15 cellular contexts compared by ENCODE assay signal in the genomic region with DNA sequence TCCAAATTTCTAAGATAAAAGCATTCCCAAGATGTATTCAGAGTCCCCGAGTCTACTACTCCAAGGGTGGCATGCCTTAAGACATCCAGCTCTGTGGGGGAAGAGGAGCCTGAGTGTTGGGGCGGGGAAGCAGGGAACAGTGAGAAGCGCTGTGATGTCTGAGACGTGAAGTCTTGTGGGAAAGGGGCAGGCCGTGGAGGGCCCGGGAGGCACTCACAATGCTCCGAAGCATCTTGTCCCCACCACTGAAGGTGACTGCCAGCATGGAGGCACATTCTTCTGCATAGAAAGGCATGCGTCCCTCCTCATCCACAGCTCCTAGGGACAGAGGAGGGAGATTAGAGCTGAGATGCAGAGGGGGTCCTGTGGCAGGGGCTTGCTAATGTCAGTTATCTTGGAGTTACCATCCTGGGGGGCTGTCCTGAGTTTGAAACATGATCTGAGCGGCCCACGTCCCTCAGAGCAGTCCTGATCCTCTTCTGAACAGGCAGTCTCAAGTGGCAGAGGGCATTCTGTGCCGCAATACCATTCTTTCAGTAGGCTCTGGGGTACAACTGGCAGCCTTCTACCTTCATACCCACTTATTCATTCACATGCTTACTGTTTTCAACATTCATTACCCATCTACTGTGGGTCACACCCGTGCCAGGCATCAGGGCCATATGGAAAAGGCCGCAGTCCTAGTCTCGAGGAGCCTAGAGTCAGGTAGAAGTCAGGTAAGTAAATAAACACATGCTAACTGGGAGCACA. TPM values are rescaled to one million over a fixed set of nuclear protein-coding genes. Genes with fewer than 3 reads are reported as not detected.
DNase-seq lines count a peak whose midpoint lies in the region; ATAC-seq and TF ChIP-seq lines count a peak whose summit lies in the region.
"Had no signal": no experiment of that assay in that cellular context is flagged by ENCODE, and none has a peak within 500 bp of the region (broad histone marks: within the 10 kb centered on the region; RNA-seq: fewer than 3 reads in every experiment).

No MANE protein-coding gene starts in this region.

- POLR2A ChIA-PET in AG04450 (lab: Yijun Ruan, JAX), result no interaction called here

- H3K36me3 ChIP-seq in adipocyte (ENCODE audit: control insufficient read depth, insufficient read depth, low read length, severe bottlenecking) (peaks cover 54% of the 10 kb centered on the region), skeletal muscle tissue (ENCODE audit: control insufficient read depth in 3 of 3, insufficient read depth in 3 of 3, low read length in 3 of 3) (peaks cover 45 to 59% (median 52%) of the 10 kb centered on the region in 3 donors)

- H3K4me1 ChIP-seq in adipocyte (ENCODE audit: control insufficient read depth, insufficient read depth, low read length) (peaks cover 55% of the 10 kb centered on the region), skeletal muscle tissue (ENCODE audit: control insufficient read depth in 3 of 3, insufficient read depth in 3 of 3, low read length in 3 of 3) (peaks cover 44 to 57% (median 52%) of the 10 kb centered on the region in 3 donors)
- H3K4me1 ChIP-seq: HAP-1 had no signal

- no peak for TF ChIP-seq CTCF in AG04450 (IDR thresholded peaks at IDR 0.05; ENCODE audit: low read depth, low read length)

- H3K27me3 ChIP-seq in AG04450 (ENCODE audit: control insufficient read depth, insufficient read depth, low read length) (no peaks in the 10 kb centered on the region), adipocyte (replicated peaks; ENCODE audit: control insufficient read depth, insufficient read depth, low read length) (no peaks in the 10 kb centered on the region), skeletal muscle tissue (ENCODE audit: control insufficient read depth in 3 of 3, insufficient read depth in 3 of 3, low read length in 3 of 3) (no peaks in the 10 kb centered on the region)

- H3K9me3 ChIP-seq in AG04450 (ENCODE audit: control insufficient read depth, insufficient read depth, low read length) (no peaks in the 10 kb centered on the region), adipocyte (ENCODE audit: control insufficient read depth, low read length) (no peaks in the 10 kb centered on the region), skeletal muscle tissue (ENCODE audit: control insufficient read depth in 3 of 3, low read length in 3 of 3) (no peaks in the 10 kb centered on the region)
- H3K9me3 ChIP-seq: HAP-1 had no signal

- peak overlapping the region; percentile 71 for H3K9ac ChIP-seq in adipocyte (ENCODE audit: low read length)
- no peak overlapping the region for H3K9ac ChIP-seq in skeletal muscle tissue (ENCODE audit: low read depth in 1 of 3, low read length in 3 of 3)

- no peak for ATAC-seq in GM21737 (IDR thresholded peaks at IDR 0.05; ENCODE audit: unreplicated experiment)

- DNase-seq in AG04450 (ENCODE audit: low read depth, low spot score), result no peak
- DNase-seq in adipocyte (ENCODE audit: low read depth), result no peak
- DNase-seq in mesenteric fat pad (ENCODE audit: low spot score), result peak; percentile 41
- DNase-seq in GM19240 (ENCODE audit: insufficient read length, low spot score), result no peak
- DNase-seq in NCI-H1417 treated with DMSO at 0.1 percent for 48 hours (lab: John Stamatoyannopoulos, UW), result no peak
- no peak for DNase-seq in T-helper 1 cell
- DNase-seq: activated naive CD4-positive, alpha-beta T cell; GDM1; hypothalamus; NCI-H1436 treated with DMSO at 0.1 percent for 48 hours; NCI-H345; NK-92 treated with Interleukin-12 subunit alpha and Interleukin-12 subunit beta, amount 100 ng/mL, for 24 hours had no signal

- H3K27ac ChIP-seq in AG04450 (ENCODE audit: low read depth, low read length) (peak overlapping the region; percentile 21), skeletal muscle tissue (ENCODE audit: low read depth, low read length) (peak overlapping the region; percentile 92)

- H3K4me3 ChIP-seq in AG04450 (ENCODE audit: low read depth, low read length) (no peak overlapping the region), adipocyte (ENCODE audit: low read length) (no peak overlapping the region), skeletal muscle tissue (ENCODE audit: low read length in 3 of 3) (no peak overlapping the region)
- H3K4me3 ChIP-seq: HAP-1 had no signal

- CTCF ChIA-PET in AG04450 (lab: Charles Lee), result interaction anchor here (0.9 to 4.6 kb wide), 6 partner anchors 8 to 388 kb away, joined by 4 to 70 read pairs (median 16); a partner anchor contains a TSS

RNA-seq across cellular contexts. Expression of a gene that starts 8.7 kb away (rescaled TPM):
- 23.5 and 26.9 TPM in 2 replicates for polyA plus RNA-seq in AG04450 (2011; rRNA removed)
- 35.1 and 40.0 TPM in 2 replicates for polyA minus RNA-seq in AG04450 (2011; rRNA and poly(A)+ RNA removed)
- total RNA-seq in mesenteric fat pad (68.1 TPM), skeletal muscle tissue (16.2 TPM)

RNA-seq across cellular contexts. Expression of a gene that starts 9.3 kb away (rescaled TPM):
- polyA plus RNA-seq in AG04450 (2011; rRNA removed), result 15.1 and 15.2 TPM in 2 replicates
- polyA minus RNA-seq in AG04450 (2011; rRNA and poly(A)+ RNA removed), result 42.4 and 52.5 TPM in 2 replicates
- total RNA-seq in mesenteric fat pad (21.9 TPM), skeletal muscle tissue (8.9 TPM)

RNA-seq across cellular contexts. Expression of a gene that starts 24.0 kb away (rescaled TPM):
- 3,100 and 3,444 TPM in 2 replicates for polyA plus RNA-seq in AG04450 (2011; rRNA removed)
- 838 and 956 TPM in 2 replicates for polyA minus RNA-seq in AG04450 (2011; rRNA and poly(A)+ RNA removed)
- 923 TPM for total RNA-seq in mesenteric fat pad
- 103 TPM for total RNA-seq in skeletal muscle tissue

RNA-seq across cellular contexts. Expression of a gene that starts 44.6 kb away (rescaled TPM):
- polyA plus RNA-seq in AG04450 (2011; rRNA removed), result 32.5 and 45.0 TPM in 2 replicates
- 59.4 and 84.3 TPM in 2 replicates for polyA minus RNA-seq in AG04450 (2011; rRNA and poly(A)+ RNA removed)
- total RNA-seq in mesenteric fat pad, result 226 TPM
- 16.2 TPM for total RNA-seq in skeletal muscle tissue
